In the genomic region with DNA sequence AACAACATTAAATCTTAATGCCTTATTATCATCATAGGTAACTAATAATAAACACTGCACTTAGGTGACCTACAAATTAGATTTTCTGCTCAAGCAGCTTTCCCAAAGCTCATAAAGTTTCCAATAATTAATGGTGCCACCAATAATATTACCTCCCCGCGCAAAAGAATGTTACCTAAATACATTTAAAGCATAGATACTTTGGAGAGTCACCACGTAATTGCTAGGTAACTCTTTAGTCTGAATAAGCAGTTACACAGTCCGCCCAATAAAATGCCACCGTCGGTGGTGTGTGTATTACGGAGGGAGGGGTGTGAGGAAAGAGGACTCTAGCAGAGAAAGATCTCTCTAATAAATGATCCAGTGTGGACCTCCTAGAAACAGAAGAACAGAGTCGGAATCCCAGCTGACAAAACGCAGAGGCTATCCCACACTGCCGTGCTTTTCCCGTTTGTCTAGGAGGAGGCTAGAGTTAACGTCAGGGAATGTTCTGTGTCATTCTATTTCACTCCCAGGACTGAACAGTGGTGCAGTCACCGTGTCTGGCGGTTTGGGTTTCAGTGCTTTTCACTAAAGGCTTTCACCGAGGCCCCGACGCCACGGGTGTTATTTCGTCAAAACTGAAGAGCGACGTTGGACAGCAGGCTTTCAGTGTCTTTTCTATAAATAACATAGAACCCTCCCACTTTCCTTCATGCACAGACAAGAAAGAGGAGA, we compare ENCODE assay signal across 8 cellular contexts. TPM values are rescaled to one million over a fixed set of nuclear protein-coding genes. Genes with fewer than 3 reads are reported as not detected.
DNase-seq lines count a peak whose midpoint lies in the region; ATAC-seq and TF ChIP-seq lines count a peak whose summit lies in the region.

No MANE protein-coding gene starts in this region.

- CTCF ChIA-PET in BJ (lab: Yijun Ruan, JAX) = interaction anchor here (0.8 to 1.1 kb wide), 2 partner anchors 16 to 50 kb away, joined by 3 to 5 read pairs; no protein-coding TSS in a partner anchor

- peaks cover 6 to 20% of the 10 kb centered on the region in 2 donors for H3K4me1 ChIP-seq in thoracic aorta (ENCODE audit: control insufficient read depth in 1 of 2, low read depth in 2 of 2)

- POLR2A ChIA-PET in BJ (lab: Charles Lee) = interaction anchor here (0.6 kb wide), 1 partner anchor 94 kb away, joined by 4 read pairs; no protein-coding TSS in a partner anchor

- no peaks in the 10 kb centered on the region for H3K9me3 ChIP-seq in thoracic aorta

- peak overlapping the region; percentile 94 for H3K4me3 ChIP-seq in BJ (ENCODE audit: low read depth, low read length)
- peak overlapping the region; percentile 97 for H3K4me3 ChIP-seq in thoracic aorta

- peaks cover 18 to 31% of the 10 kb centered on the region in 2 donors for H3K36me3 Mint-ChIP-seq in activated naive CD4-positive, alpha-beta T cell treated with anti-CD3 and anti-CD28 coated beads, Interleukin-2, amount 50 U/mL, for 72 hours

- no peak for TF ChIP-seq CTCF in BJ (IDR thresholded peaks at IDR 0.05; ENCODE audit: insufficient read depth, low read depth, low read length)
- TF ChIP-seq CTCF in omental fat pad (IDR thresholded peaks at IDR 0.05) = no peak
- TF ChIP-seq CTCF in thoracic aorta (IDR thresholded peaks at IDR 0.05) = no peak

- peak overlapping the region; percentile 93 to 100 for H3K27ac Mint-ChIP-seq in activated naive CD4-positive, alpha-beta T cell treated with anti-CD3 and anti-CD28 coated beads, Interleukin-2, amount 50 U/mL, for 72 hours

- no peaks in the 10 kb centered on the region for H3K9me3 Mint-ChIP-seq in activated naive CD4-positive, alpha-beta T cell treated with anti-CD3 and anti-CD28 coated beads, Interleukin-2, amount 50 U/mL, for 72 hours

- peak overlapping the region; percentile 90 to 96 for H3K27ac ChIP-seq in thoracic aorta

- ATAC-seq in GM19438 (IDR thresholded peaks at IDR 0.05; ENCODE audit: low read depth, unreplicated experiment) (peak; percentile 58), omental fat pad (ENCODE audit: low FRiP score) (peak; percentile 63), thoracic aorta (ENCODE audit: insufficient number of reproducible peaks, low FRiP score, low read depth) (peak; percentile 10)
- ATAC-seq in activated naive CD4-positive, alpha-beta T cell treated with anti-CD3 and anti-CD28 coated beads, Interleukin-2, amount 50 U/mL, for 72 hours = peak; percentile 71 to 78

- H3K27me3 ChIP-seq in BJ (ENCODE audit: control insufficient read depth, insufficient read depth, low read length) (no peaks in the 10 kb centered on the region), thoracic aorta (replicated peaks; ENCODE audit: insufficient read depth) (no peaks in the 10 kb centered on the region)

- H3K36me3 ChIP-seq in BJ (ENCODE audit: control insufficient read depth, insufficient read depth, low read length) = no peaks in the 10 kb centered on the region
- peaks cover 4% of the 10 kb centered on the region for H3K36me3 ChIP-seq in thoracic aorta

- DNase-seq in BJ (ENCODE audit: low read depth) (peak; percentile 12), HPDE6-E6E7 (ENCODE audit: extremely low spot score) (peak; percentile 36), RKO (ENCODE audit: low spot score) (peak; percentile 75), glomerular visceral epithelial cell (ENCODE audit: extremely low spot score) (peak; percentile 50), omental fat pad (ENCODE audit: low spot score) (peak; percentile 26), thoracic aorta (ENCODE audit: low spot score) (no peak)
- DNase-seq in activated naive CD4-positive, alpha-beta T cell treated with anti-CD3 and anti-CD28 coated beads, Interleukin-2, amount 50 U/mL, for 72 hours (ENCODE audit: low spot score in 2 of 2) = peak in 1 of 2 donors; percentile 65

RNA-seq across cellular contexts. Expression of a gene that starts 0.6 kb away (rescaled TPM):
- 12.4 and 13.6 TPM in 2 replicates for polyA plus RNA-seq in BJ (2011; rRNA removed)
- 4.8 and 8.4 TPM in 2 replicates for polyA minus RNA-seq in BJ (2011; rRNA and poly(A)+ RNA removed)
- total RNA-seq in activated naive CD4-positive, alpha-beta T cell treated with anti-CD3 and anti-CD28 coated beads, Interleukin-2, amount 50 U/mL, for 72 hours = 10 to 100 TPM; 35.0 to 41.3 TPM
- total RNA-seq in omental fat pad (10 to 100 TPM; 24.7 to 34.0 (median 27.9) TPM), thoracic aorta (10 to 100 TPM; 14.9 to 16.6 TPM)

Comparison
In these comparisons a context has a peak if more than half of its experiments do, and no peak if none do; other contexts are left out.
1. ATAC-seq: peak in every context shown above with its lines; median percentile 74 in activated naive CD4-positive, alpha-beta T cell treated with anti-CD3 and anti-CD28 coated beads, Interleukin-2, amount 50 U/mL, for 72 hours; 63 in omental fat pad; 58 in GM19438; 10 in thoracic aorta.